ENCODE assay signal across 1 cellular context in genomic region chr10:102870221-102870620, GRCh38.
TF ChIP-seq lines count a peak whose summit lies in the region.

No MANE protein-coding gene starts in this region.

TF ChIP-seq in WTC11, 78 proteins besides CTCF, POLR2A, EP300 and RAD21 (continued from another document):
- TF ChIP-seq MLX (CRISPR knock-in tag; IDR thresholded peaks at IDR 0.05): no peak
- TF ChIP-seq NFYB (CRISPR knock-in tag; conservative IDR thresholded peaks at IDR 0.05; ENCODE audit: low read depth): no peak
- TF ChIP-seq ZNF317 (CRISPR knock-in tag; IDR thresholded peaks at IDR 0.05; ENCODE audit: borderline replicate concordance, low read depth): no peak
- TF ChIP-seq IRF2 (CRISPR knock-in tag; IDR thresholded peaks at IDR 0.05; ENCODE audit: borderline replicate concordance, low read depth): no peak
TF ChIP-seq in WTC11: peak in this region for 0.
